ENCODE assay signal across 8 cellular contexts in genomic region chr17:67992541-67993152, GRCh38. TPM values are rescaled to one million over a fixed set of nuclear protein-coding genes. Genes with fewer than 3 reads are reported as not detected.
A peak's percentile ranks its signal among the peaks of the same experiment; 100 is the strongest.
DNase-seq lines count a peak whose midpoint lies in the region; ATAC-seq, FAIRE-seq and TF ChIP-seq lines count a peak whose summit lies in the region.

No MANE protein-coding gene starts in this region.

- H3K9me3 ChIP-seq in H1 (ENCODE audit: insufficient read depth in 2 of 2, low read depth in 1 of 2, low read length in 1 of 2) = no peaks in the 10 kb centered on the region

- no peaks in the 10 kb centered on the region for H4K20me1 ChIP-seq in H1 (replicated peaks in 1 of 2; ENCODE audit: control insufficient read depth in 1 of 2, insufficient read depth in 2 of 2, low read length in 2 of 2)

- H3K36me3 ChIP-seq in H1 (ENCODE audit: control insufficient read depth in 2 of 4, insufficient read depth in 4 of 4, low read length in 3 of 4) = no peaks in the 10 kb centered on the region

- H3K4me3 Mint-ChIP-seq in neural crest cell = peak overlapping the region; percentile 100

- H3K4me1 ChIP-seq in H1 (replicated peaks in 1 of 4; ENCODE audit: control insufficient read depth in 3 of 4, insufficient read depth in 4 of 4, low read length in 3 of 4) = peaks cover 0 to 13% (median 7%) of the 10 kb centered on the region in 4 experiments; a peak in 4 of 7 replicates

- peak overlapping the region; percentile 91 for H3K18ac ChIP-seq in H1 (ENCODE audit: extremely low read depth, low read length)

- H2BK15ac ChIP-seq in H1 (ENCODE audit: low read length) = no peak overlapping the region

- no peak overlapping the region for H4K5ac ChIP-seq in H1 (ENCODE audit: insufficient read length, low read depth, low read length)

- TF ChIP-seq RAD21 in H1 (IDR thresholded peaks at IDR 0.05 in 1 of 2, conservative IDR thresholded peaks at IDR 0.05 in 1 of 2; ENCODE audit: low read depth in 2 of 2, low read length in 2 of 2) = no peak

- no peak overlapping the region for H2BK120ac ChIP-seq in H1 (replicated peaks; ENCODE audit: low read depth, low read length)

- WGBS in H1 (ENCODE audit: extremely low coverage in 1 of 2, insufficient coverage in 1 of 2, insufficient read length in 1 of 2, insufficient replicate concordance in 2 of 2, low coverage in 1 of 2, low lambda C conversion rate in 2 of 2, missing lambda C conversion rate in 1 of 2), 2 experiments = 31% methylated on average over 19 of the region's 19 CpGs; no CpG with 5 or more reads in 1 of the 2 experiments

- H3K23ac ChIP-seq in H1 (ENCODE audit: insufficient read length) = no peak overlapping the region

- no peaks in the 10 kb centered on the region for H3K36me3 Mint-ChIP-seq in neural crest cell (ENCODE audit: low read depth)

- peaks cover 0 to 21% (median 10%) of the 10 kb centered on the region in 4 experiments; a peak in 6 of 7 replicates for H3K27me3 ChIP-seq in H1 (replicated peaks in 1 of 4; ENCODE audit: control insufficient read depth in 3 of 4, extremely low read depth in 1 of 4, insufficient read depth in 3 of 4, low read length in 3 of 4)

- no peak overlapping the region; the same call in 1 of the 2 replicates for H2BK12ac ChIP-seq in H1 (ENCODE audit: low read depth, low read length)

- CTCF ChIA-PET in H1 (lab: Charles Lee; ENCODE audit: partially characterized antibody) = interaction anchor here (1.4 kb wide), 1 partner anchor 18 kb away, joined by 4 read pairs; no protein-coding TSS in a partner anchor

- TF ChIP-seq CTCF in H1 (IDR thresholded peaks at IDR 0.05; ENCODE audit: control extremely low read depth in 1 of 3, insufficient read depth in 1 of 3, low read depth in 1 of 3, low read length in 3 of 3) = no peak
- no peak for TF ChIP-seq CTCF in neural crest cell (conservative IDR thresholded peaks at IDR 0.05)

- H3K27ac ChIP-seq in H1 (ENCODE audit: low read depth, low read length) = peak overlapping the region; percentile 66; the same call in 1 of the 2 replicates

- peaks cover 9% of the 10 kb centered on the region; the same call in 1 of the 2 replicates for H3K23me2 ChIP-seq in H1 (ENCODE audit: low read depth, low read length)

- no peak overlapping the region for H3K14ac ChIP-seq in H1 (ENCODE audit: insufficient read length)

- DNase-seq in activated CD4-positive, alpha-beta T cell treated with anti-CD3 and anti-CD28 coated beads for 48 hours = peak; percentile 8
- no peak for DNase-seq in activated CD4-positive, alpha-beta T cell treated with anti-CD3 and anti-CD28 coated beads, Interleukin-2, amount 50 U/mL, for 4 hours
- DNase-seq in H1 (ENCODE audit: low read depth in 1 of 2, low spot score in 2 of 2) (no peak), neural crest cell (ENCODE audit: low read depth, low spot score) (no peak), NCI-H1694 (lab: John Stamatoyannopoulos, UW) (no peak)

- ATAC-seq in GM21390 (IDR thresholded peaks at IDR 0.05; ENCODE audit: unreplicated experiment) (no peak), HG03280 (IDR thresholded peaks at IDR 0.05; ENCODE audit: unreplicated experiment) (no peak)

- H3K4ac ChIP-seq in H1 (replicated peaks; ENCODE audit: insufficient read length, low read depth, low read length) = no peak overlapping the region

- H3K4me1 Mint-ChIP-seq in neural crest cell = peaks cover 32% of the 10 kb centered on the region

- no peaks in the 10 kb centered on the region for H3K79me1 ChIP-seq in H1 (ENCODE audit: low read depth, low read length)

- no peak overlapping the region for H4K91ac ChIP-seq in H1 (replicated peaks; ENCODE audit: insufficient read length, low read length)

- peak overlapping the region; percentile 90 for H2AFZ ChIP-seq in H1 (ENCODE audit: low read length)

- no peak for TF ChIP-seq POLR2A in H1 (IDR thresholded peaks at IDR 0.05; ENCODE audit: control extremely low read depth in 1 of 2, low read depth in 2 of 2, low read length in 2 of 2)

- H3K9me3 Mint-ChIP-seq in neural crest cell = no peaks in the 10 kb centered on the region

- no peak overlapping the region for H2AK5ac ChIP-seq in H1 (ENCODE audit: low read depth, low read length)

- no peak overlapping the region for H3K56ac ChIP-seq in H1 (replicated peaks; ENCODE audit: insufficient read length, low read depth, low read length)

- H3K4me3 ChIP-seq in H1 (ENCODE audit: extremely low read depth in 1 of 4, insufficient read depth in 2 of 4, low read depth in 3 of 4, low read length in 4 of 4) = peak overlapping the region; percentile 84 to 95 (median 86)

- H3K79me2 ChIP-seq in H1 (ENCODE audit: control insufficient read depth in 1 of 2, insufficient read depth in 2 of 2, low read length in 2 of 2) = no peaks in the 10 kb centered on the region

- H2BK5ac ChIP-seq in H1 (ENCODE audit: low read depth, low read length) = peak overlapping the region; percentile 75; the same call in 1 of the 2 replicates

- peak overlapping the region; percentile 96 for H3K27ac Mint-ChIP-seq in neural crest cell (ENCODE audit: unreplicated experiment)

- no peak for FAIRE-seq in H1 (lab: Jason Lieb, UNC)

- H3K9ac ChIP-seq in H1 (replicated peaks in 1 of 4; ENCODE audit: extremely low read depth in 1 of 4, low read depth in 3 of 4, low read length in 3 of 4) = peak overlapping the region; percentile 72 to 81 (median 76)

- H3K27me3 Mint-ChIP-seq in neural crest cell (ENCODE audit: low read depth) = peaks cover 22% of the 10 kb centered on the region

- peak overlapping the region; percentile 95 for H4K8ac ChIP-seq in H1 (ENCODE audit: extremely low read depth, insufficient read depth, low read length)

- H2BK20ac ChIP-seq in H1 (ENCODE audit: low read length) = no peak overlapping the region

- H3K4me2 ChIP-seq in H1 (ENCODE audit: insufficient read depth in 1 of 2, low read depth in 2 of 2, low read length in 2 of 2) = peak overlapping the region; percentile 83 to 92

- no peak for TF ChIP-seq EP300 in H1 (IDR thresholded peaks at IDR 0.05; ENCODE audit: borderline replicate concordance in 1 of 2, low read depth in 2 of 2, low read length in 2 of 2)

- POLR2A ChIA-PET in H1 (lab: Charles Lee; ENCODE audit: partially characterized antibody) = interaction anchor here (0.6 to 1.9 kb wide), 6 partner anchors 10 to 47 kb away, joined by 3 to 13 read pairs (median 4); no protein-coding TSS in a partner anchor

TF ChIP-seq in PFSK-1, 5 proteins besides CTCF, POLR2A, EP300 and RAD21:
- TF ChIP-seq SIN3A (IDR thresholded peaks at IDR 0.05; ENCODE audit: borderline replicate concordance, insufficient read depth, low read length) (peak; percentile 33; the same call in 1 of the 2 replicates), TAF1 (IDR thresholded peaks at IDR 0.05; ENCODE audit: borderline replicate concordance, insufficient read depth, low read length) (no peak)

TF ChIP-seq in H1, 55 proteins besides CTCF, POLR2A, EP300 and RAD21 (continues in another document):
- TF ChIP-seq BCL11A (IDR thresholded peaks at IDR 0.05; ENCODE audit: low read depth in 2 of 2, low read length in 2 of 2) = no peak
- no peak for TF ChIP-seq ASH2L (IDR thresholded peaks at IDR 0.05; ENCODE audit: low read length)

RNA-seq across cellular contexts. Expression of gene C17orf58, which starts 3.6 kb away (rescaled TPM):
- 30.7 TPM for polyA plus RNA-seq in PFSK-1 (2012; ENCODE audit: insufficient read length, low read depth)
- 21.8 and 24.1 TPM in 2 replicates for total RNA-seq in H1 (2021; fragmentation: NEBNext Ultra II Directional; extraction: Animal tissue kit (Norgen Biotek cat#: 25700))
- polyA plus RNA-seq in H1 (2011; rRNA removed) = 20.5 and 22.6 TPM in 2 replicates
- 23.9 TPM for polyA plus RNA-seq in H1 (2011; cell fraction: cytosol; rRNA removed)
- 18.5 TPM for polyA plus RNA-seq in H1 (2011; cell fraction: nucleus; rRNA removed)
- 17.9 to 21.2 TPM (median 19.4 TPM) in 4 replicates for polyA plus RNA-seq in H1 (2012, experiment 1 of 2)
- 8.9 TPM for polyA plus RNA-seq in H1 (2012, experiment 2 of 2)
- polyA plus RNA-seq in H1 (2013, experiment 1 of 2) = 32.3 TPM
- polyA plus RNA-seq in H1 (2013, experiment 2 of 2) = 34.2 TPM
- 10.9 and 11.1 TPM in 2 replicates for polyA minus RNA-seq in H1 (2011; rRNA and poly(A)+ RNA removed)
- 8.1 TPM for polyA minus RNA-seq in H1 (2011; cell fraction: cytosol; rRNA and poly(A)+ RNA removed)
- 7.9 TPM for polyA minus RNA-seq in H1 (2011; cell fraction: nucleus; rRNA and poly(A)+ RNA removed)
- total RNA-seq in neural crest cell = 16.4 and 18.9 TPM in 2 replicates

RNA-seq across cellular contexts. Expression of gene KPNA2, which starts 42.9 kb away (rescaled TPM):
- 179 TPM for polyA plus RNA-seq in PFSK-1 (2012; ENCODE audit: insufficient read length, low read depth)
- total RNA-seq in H1 (2021; fragmentation: NEBNext Ultra II Directional; extraction: Animal tissue kit (Norgen Biotek cat#: 25700)) = 599 and 612 TPM in 2 replicates
- polyA plus RNA-seq in H1 (2011; rRNA removed) = 282 and 413 TPM in 2 replicates
- 359 TPM for polyA plus RNA-seq in H1 (2011; cell fraction: cytosol; rRNA removed)
- 273 TPM for polyA plus RNA-seq in H1 (2011; cell fraction: nucleus; rRNA removed)
- polyA plus RNA-seq in H1 (2012, experiment 1 of 2) = 400 to 532 TPM (median 448 TPM) in 4 replicates
- 97.1 TPM for polyA plus RNA-seq in H1 (2012, experiment 2 of 2)
- polyA plus RNA-seq in H1 (2013, experiment 1 of 2) = 316 TPM
- 317 TPM for polyA plus RNA-seq in H1 (2013, experiment 2 of 2)
- 770 and 875 TPM in 2 replicates for polyA minus RNA-seq in H1 (2011; rRNA and poly(A)+ RNA removed)
- polyA minus RNA-seq in H1 (2011; cell fraction: cytosol; rRNA and poly(A)+ RNA removed) = 428 TPM
- 320 TPM for polyA minus RNA-seq in H1 (2011; cell fraction: nucleus; rRNA and poly(A)+ RNA removed)
- 376 and 397 TPM in 2 replicates for total RNA-seq in neural crest cell
